In the genomic region with DNA sequence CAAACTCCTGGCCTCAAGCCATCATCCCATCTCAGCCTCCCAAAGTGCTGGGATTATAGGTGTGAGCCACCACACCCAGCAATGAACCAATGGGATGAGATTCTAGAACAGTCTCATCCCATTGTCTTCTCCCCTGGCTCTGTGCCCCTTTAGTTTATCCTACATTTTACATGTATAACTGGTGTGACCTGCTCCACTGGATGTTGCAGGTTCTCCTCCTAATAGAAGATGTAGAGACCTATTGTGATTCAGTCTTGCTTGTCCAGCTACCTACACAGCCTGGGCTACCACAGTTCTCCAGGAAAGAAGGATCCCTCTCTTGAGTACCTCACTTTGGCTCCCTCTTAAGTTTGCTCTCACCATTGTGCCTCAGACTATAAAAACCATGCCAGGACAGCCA, we compare ENCODE assay signal across 17 cellular contexts. TPM values are rescaled to one million over a fixed set of nuclear protein-coding genes. Genes with fewer than 3 reads are reported as not detected.
DNase-seq lines count a peak whose midpoint lies in the region; ATAC-seq and TF ChIP-seq lines count a peak whose summit lies in the region.
"Had no signal": no experiment of that assay in that cellular context is flagged by ENCODE, and none has a peak within 500 bp of the region (broad histone marks: within the 10 kb centered on the region; RNA-seq: fewer than 3 reads in every experiment).

No MANE protein-coding gene starts in this region.

- DNase-seq in stimulated activated naive CD8-positive, alpha-beta T cell treated with anti-CD3 and anti-CD28 coated beads, Interleukin-15, amount 100 ng/mL, for 72 hours = no peak
- DNase-seq in activated T-helper 2 cell treated with anti-CD3 and anti-CD28 coated beads, Interferon-gamma antibody, Interleukin-2, Interleukin-4, amounts not matched to agents 10 μg/mL and 5 μg/mL and 100 μg/mL, durations not matched to agents 14 hours and 24 hours and 36 hours (ENCODE audit: low spot score) = no peak
- DNase-seq in mesothelial cell of epicardium (ENCODE audit: low spot score in 2 of 2, unreplicated experiment in 2 of 2) (no peak), type B pancreatic cell (ENCODE audit: extremely low spot score, unreplicated experiment) (no peak), SW 1271 (lab: John Stamatoyannopoulos, UW) (no peak), NCI-H82 (lab: John Stamatoyannopoulos, UW) (no peak), upper lobe of left lung (no peak)
- DNase-seq: BE2C; CD4-positive, alpha-beta memory T cell; KBM-7; NCI-H1092; NCI-H446; Peyer's patch; Right ventricle myocardium superior; SK-N-SH had no signal

- no peaks in the 10 kb centered on the region for H3K36me3 ChIP-seq in upper lobe of left lung
- H3K36me3 ChIP-seq: BE2C, Peyer's patch had no signal

- no peak overlapping the region for H3K27ac ChIP-seq in upper lobe of left lung
- H3K27ac ChIP-seq: HL-60, Peyer's patch had no signal

- H3K27me3 ChIP-seq in upper lobe of left lung = no peaks in the 10 kb centered on the region
- H3K27me3 ChIP-seq: BE2C, Peyer's patch had no signal

- H3K27ac Mint-ChIP-seq in stimulated activated naive CD8-positive, alpha-beta T cell treated with anti-CD3 and anti-CD28 coated beads, Interleukin-15, Interleukin-2, amounts not matched to agents 100 ng/mL and 50 ng/mL, for 24 hours = peak overlapping the region; percentile 6
- no peak overlapping the region for H3K27ac Mint-ChIP-seq in stimulated activated naive CD8-positive, alpha-beta T cell treated with anti-CD3 and anti-CD28 coated beads, Interleukin-15, amount 100 ng/mL, for 72 hours
- H3K27ac Mint-ChIP-seq in activated T-helper 2 cell treated with anti-CD3 and anti-CD28 coated beads, Interferon-gamma antibody, Interleukin-2, Interleukin-4, amounts not matched to agents 10 μg/mL and 5 μg/mL and 100 μg/mL, durations not matched to agents 14 hours and 24 hours and 36 hours = no peak overlapping the region
- H3K27ac Mint-ChIP-seq in mesothelial cell of epicardium (no peak overlapping the region), type B pancreatic cell (peak overlapping the region; percentile 81)

- H3K4me3 ChIP-seq in upper lobe of left lung = no peak overlapping the region
- H3K4me3 ChIP-seq: Peyer's patch had no signal

- TF ChIP-seq POLR2A in upper lobe of left lung (IDR thresholded peaks at IDR 0.05) = no peak

- no peaks in the 10 kb centered on the region for H3K9me3 ChIP-seq in upper lobe of left lung
- H3K9me3 ChIP-seq: BE2C, Peyer's patch, SK-N-SH had no signal

- H3K4me3 Mint-ChIP-seq in stimulated activated naive CD8-positive, alpha-beta T cell treated with anti-CD3 and anti-CD28 coated beads, Interleukin-15, Interleukin-2, amounts not matched to agents 100 ng/mL and 50 ng/mL, for 24 hours = no peak overlapping the region
- no peak overlapping the region for H3K4me3 Mint-ChIP-seq in stimulated activated naive CD8-positive, alpha-beta T cell treated with anti-CD3 and anti-CD28 coated beads, Interleukin-15, amount 100 ng/mL, for 72 hours
- peak overlapping the region; percentile 30 for H3K4me3 Mint-ChIP-seq in activated T-helper 2 cell treated with anti-CD3 and anti-CD28 coated beads, Interferon-gamma antibody, Interleukin-2, Interleukin-4, amounts not matched to agents 10 μg/mL and 5 μg/mL and 100 μg/mL, durations not matched to agents 14 hours and 24 hours and 36 hours (ENCODE audit: low read depth)
- H3K4me3 Mint-ChIP-seq in mesothelial cell of epicardium (peak overlapping the region; percentile 1), type B pancreatic cell (peak overlapping the region; percentile 76)

- ATAC-seq in stimulated activated naive CD8-positive, alpha-beta T cell treated with anti-CD3 and anti-CD28 coated beads, Interleukin-15, amount 100 ng/mL, for 72 hours = no peak
- no peak for ATAC-seq in upper lobe of left lung (ENCODE audit: low FRiP score in 2 of 2)

- peaks cover 18 to 28% (median 21%) of the 10 kb centered on the region in 4 donors for H3K4me1 ChIP-seq in upper lobe of left lung

- H3K27me3 Mint-ChIP-seq in stimulated activated naive CD8-positive, alpha-beta T cell treated with anti-CD3 and anti-CD28 coated beads, Interleukin-15, Interleukin-2, amounts not matched to agents 100 ng/mL and 50 ng/mL, for 24 hours = peaks cover 6% of the 10 kb centered on the region
- H3K27me3 Mint-ChIP-seq in stimulated activated naive CD8-positive, alpha-beta T cell treated with anti-CD3 and anti-CD28 coated beads, Interleukin-15, amount 100 ng/mL, for 72 hours = no peaks in the 10 kb centered on the region
- H3K27me3 Mint-ChIP-seq in activated T-helper 2 cell treated with anti-CD3 and anti-CD28 coated beads, Interferon-gamma antibody, Interleukin-2, Interleukin-4, amounts not matched to agents 10 μg/mL and 5 μg/mL and 100 μg/mL, durations not matched to agents 14 hours and 24 hours and 36 hours (ENCODE audit: low read depth) = peaks cover 7% of the 10 kb centered on the region
- H3K27me3 Mint-ChIP-seq in mesothelial cell of epicardium (ENCODE audit: low read depth) (peaks cover 14% of the 10 kb centered on the region), type B pancreatic cell (peaks cover 16% of the 10 kb centered on the region)

- no peaks in the 10 kb centered on the region for H3K9me3 Mint-ChIP-seq in stimulated activated naive CD8-positive, alpha-beta T cell treated with anti-CD3 and anti-CD28 coated beads, Interleukin-15, Interleukin-2, amounts not matched to agents 100 ng/mL and 50 ng/mL, for 24 hours
- no peaks in the 10 kb centered on the region for H3K9me3 Mint-ChIP-seq in stimulated activated naive CD8-positive, alpha-beta T cell treated with anti-CD3 and anti-CD28 coated beads, Interleukin-15, amount 100 ng/mL, for 72 hours
- H3K9me3 Mint-ChIP-seq in activated T-helper 2 cell treated with anti-CD3 and anti-CD28 coated beads, Interferon-gamma antibody, Interleukin-2, Interleukin-4, amounts not matched to agents 10 μg/mL and 5 μg/mL and 100 μg/mL, durations not matched to agents 14 hours and 24 hours and 36 hours = no peaks in the 10 kb centered on the region
- no peaks in the 10 kb centered on the region for H3K9me3 Mint-ChIP-seq in mesothelial cell of epicardium
- H3K9me3 Mint-ChIP-seq in type B pancreatic cell = peaks cover 3% of the 10 kb centered on the region

- peaks cover 32% of the 10 kb centered on the region for H3K4me1 Mint-ChIP-seq in stimulated activated naive CD8-positive, alpha-beta T cell treated with anti-CD3 and anti-CD28 coated beads, Interleukin-15, Interleukin-2, amounts not matched to agents 100 ng/mL and 50 ng/mL, for 24 hours (ENCODE audit: low read depth)
- peaks cover 31% of the 10 kb centered on the region for H3K4me1 Mint-ChIP-seq in stimulated activated naive CD8-positive, alpha-beta T cell treated with anti-CD3 and anti-CD28 coated beads, Interleukin-15, amount 100 ng/mL, for 72 hours
- H3K4me1 Mint-ChIP-seq in activated T-helper 2 cell treated with anti-CD3 and anti-CD28 coated beads, Interferon-gamma antibody, Interleukin-2, Interleukin-4, amounts not matched to agents 10 μg/mL and 5 μg/mL and 100 μg/mL, durations not matched to agents 14 hours and 24 hours and 36 hours (ENCODE audit: low read depth) = peaks cover 22% of the 10 kb centered on the region
- peaks cover 25% of the 10 kb centered on the region for H3K4me1 Mint-ChIP-seq in mesothelial cell of epicardium
- peaks cover 27% of the 10 kb centered on the region for H3K4me1 Mint-ChIP-seq in type B pancreatic cell (ENCODE audit: unreplicated experiment)

- TF ChIP-seq CTCF in mesothelial cell of epicardium (IDR thresholded peaks at IDR 0.05; ENCODE audit: unreplicated experiment) = no peak
- TF ChIP-seq CTCF in type B pancreatic cell (conservative IDR thresholded peaks at IDR 0.05) = no peak
- no peak for TF ChIP-seq CTCF in upper lobe of left lung (IDR thresholded peaks at IDR 0.05)

- intact Hi-C loops in activated T-helper 2 cell treated with anti-CD3 and anti-CD28 coated beads, Interferon-gamma antibody, Interleukin-2, Interleukin-4, amounts not matched to agents 10 μg/mL and 5 μg/mL and 100 μg/mL, durations not matched to agents 14 hours and 24 hours and 36 hours (cut with micrococcal nuclease) = no loop called here

- no peak for TF ChIP-seq EP300 in upper lobe of left lung (IDR thresholded peaks at IDR 0.05)

- peaks cover under 1% of the 10 kb centered on the region for H3K36me3 Mint-ChIP-seq in stimulated activated naive CD8-positive, alpha-beta T cell treated with anti-CD3 and anti-CD28 coated beads, Interleukin-15, Interleukin-2, amounts not matched to agents 100 ng/mL and 50 ng/mL, for 24 hours (ENCODE audit: low read depth)
- no peaks in the 10 kb centered on the region for H3K36me3 Mint-ChIP-seq in activated T-helper 2 cell treated with anti-CD3 and anti-CD28 coated beads, Interferon-gamma antibody, Interleukin-2, Interleukin-4, amounts not matched to agents 10 μg/mL and 5 μg/mL and 100 μg/mL, durations not matched to agents 14 hours and 24 hours and 36 hours (ENCODE audit: low read depth)
- no peaks in the 10 kb centered on the region for H3K36me3 Mint-ChIP-seq in mesothelial cell of epicardium
- H3K36me3 Mint-ChIP-seq in type B pancreatic cell = no peaks in the 10 kb centered on the region

RNA-seq across cellular contexts. Expression of a gene that starts 2.0 kb away (rescaled TPM):
- total RNA-seq in activated T-helper 2 cell treated with anti-CD3 and anti-CD28 coated beads, Interferon-gamma antibody, Interleukin-2, Interleukin-4, amounts not matched to agents 10 μg/mL and 5 μg/mL and 100 μg/mL, durations not matched to agents 14 hours and 24 hours and 36 hours = 5.0 and 5.8 TPM in 2 replicates
- total RNA-seq in mesothelial cell of epicardium (5.4 to 6.0 TPM (median 6.0 TPM) in 3 replicates), type B pancreatic cell (ENCODE audit: low replicate concordance) (8.4 and 10.1 TPM in 2 replicates), upper lobe of left lung (1 to 10 TPM in 5 of 6 donors, not detected in 1; 1.4 to 5.6 (median 4.6) TPM)

RNA-seq across cellular contexts. Expression of a gene that starts 4.1 kb away (rescaled TPM):
- total RNA-seq in activated T-helper 2 cell treated with anti-CD3 and anti-CD28 coated beads, Interferon-gamma antibody, Interleukin-2, Interleukin-4, amounts not matched to agents 10 μg/mL and 5 μg/mL and 100 μg/mL, durations not matched to agents 14 hours and 24 hours and 36 hours = 86.9 and 91.2 TPM in 2 replicates
- total RNA-seq in mesothelial cell of epicardium = 95.8 to 99.8 TPM (median 96.3 TPM) in 3 replicates
- 95.8 and 99.3 TPM in 2 replicates for total RNA-seq in type B pancreatic cell (ENCODE audit: low replicate concordance)
- total RNA-seq in upper lobe of left lung = 100 to 1,000 TPM in 3 of 6 donors, 10 to 100 TPM in 3; 35.3 to 230 (median 95.8) TPM

RNA-seq across cellular contexts. Expression of a gene that starts 19.6 kb away (rescaled TPM):
- total RNA-seq in activated T-helper 2 cell treated with anti-CD3 and anti-CD28 coated beads, Interferon-gamma antibody, Interleukin-2, Interleukin-4, amounts not matched to agents 10 μg/mL and 5 μg/mL and 100 μg/mL, durations not matched to agents 14 hours and 24 hours and 36 hours = 0.27 TPM in 1 of 2 replicates, not detected in the other
- total RNA-seq in mesothelial cell of epicardium (3.0 to 4.5 TPM (median 3.4 TPM) in 3 replicates), type B pancreatic cell (ENCODE audit: low replicate concordance) (1.00 and 2.7 TPM in 2 replicates), upper lobe of left lung (1 to 10 TPM in 2 of 6 donors, under 1 TPM in 3, not detected in 1; 0.69 to 6.3 (median 0.98) TPM)

RNA-seq across cellular contexts. Expression of a gene that starts 21.8 kb away (rescaled TPM):
- total RNA-seq in activated T-helper 2 cell treated with anti-CD3 and anti-CD28 coated beads, Interferon-gamma antibody, Interleukin-2, Interleukin-4, amounts not matched to agents 10 μg/mL and 5 μg/mL and 100 μg/mL, durations not matched to agents 14 hours and 24 hours and 36 hours = 11.5 and 12.7 TPM in 2 replicates
- 49.3 to 58.6 TPM (median 51.5 TPM) in 3 replicates for total RNA-seq in mesothelial cell of epicardium
- total RNA-seq in type B pancreatic cell (ENCODE audit: low replicate concordance) = 44.1 and 46.9 TPM in 2 replicates
- 10 to 100 TPM in 5 of 6 donors, 1 to 10 TPM in 1; 7.0 to 64.8 (median 16.8) TPM for total RNA-seq in upper lobe of left lung

RNA-seq across cellular contexts. Expression of a gene that starts 23.0 kb away (rescaled TPM):
- 4.3 and 5.0 TPM in 2 replicates for total RNA-seq in activated T-helper 2 cell treated with anti-CD3 and anti-CD28 coated beads, Interferon-gamma antibody, Interleukin-2, Interleukin-4, amounts not matched to agents 10 μg/mL and 5 μg/mL and 100 μg/mL, durations not matched to agents 14 hours and 24 hours and 36 hours
- 10.8 to 13.9 TPM (median 13.6 TPM) in 3 replicates for total RNA-seq in mesothelial cell of epicardium
- 20.8 and 22.2 TPM in 2 replicates for total RNA-seq in type B pancreatic cell (ENCODE audit: low replicate concordance)
- total RNA-seq in upper lobe of left lung = 100 to 1,000 TPM in 4 of 6 donors, 10 to 100 TPM in 2; 58.1 to 206 (median 151) TPM

Comparison
In these comparisons a context has a peak if more than half of its experiments do, and no peak if none do; other contexts are left out.
1. H3K27ac Mint-ChIP-seq: peak in stimulated activated naive CD8-positive, alpha-beta T cell treated with anti-CD3 and anti-CD28 coated beads, Interleukin-15, Interleukin-2, amounts not matched to agents 100 ng/mL and 50 ng/mL, for 24 hours (single experiment) and type B pancreatic cell (single experiment); none in stimulated activated naive CD8-positive, alpha-beta T cell treated with anti-CD3 and anti-CD28 coated beads, Interleukin-15, amount 100 ng/mL, for 72 hours (0 of 2), activated T-helper 2 cell treated with anti-CD3 and anti-CD28 coated beads, Interferon-gamma antibody, Interleukin-2, Interleukin-4, amounts not matched to agents 10 μg/mL and 5 μg/mL and 100 μg/mL, durations not matched to agents 14 hours and 24 hours and 36 hours (single experiment) and mesothelial cell of epicardium (single experiment).
2. H3K4me3 Mint-ChIP-seq: peak in activated T-helper 2 cell treated with anti-CD3 and anti-CD28 coated beads, Interferon-gamma antibody, Interleukin-2, Interleukin-4, amounts not matched to agents 10 μg/mL and 5 μg/mL and 100 μg/mL, durations not matched to agents 14 hours and 24 hours and 36 hours (single experiment), mesothelial cell of epicardium (single experiment) and type B pancreatic cell (single experiment); none in stimulated activated naive CD8-positive, alpha-beta T cell treated with anti-CD3 and anti-CD28 coated beads, Interleukin-15, Interleukin-2, amounts not matched to agents 100 ng/mL and 50 ng/mL, for 24 hours (single experiment) and stimulated activated naive CD8-positive, alpha-beta T cell treated with anti-CD3 and anti-CD28 coated beads, Interleukin-15, amount 100 ng/mL, for 72 hours (0 of 2).